1 cellular context compared by ENCODE assay signal in the genomic region with DNA sequence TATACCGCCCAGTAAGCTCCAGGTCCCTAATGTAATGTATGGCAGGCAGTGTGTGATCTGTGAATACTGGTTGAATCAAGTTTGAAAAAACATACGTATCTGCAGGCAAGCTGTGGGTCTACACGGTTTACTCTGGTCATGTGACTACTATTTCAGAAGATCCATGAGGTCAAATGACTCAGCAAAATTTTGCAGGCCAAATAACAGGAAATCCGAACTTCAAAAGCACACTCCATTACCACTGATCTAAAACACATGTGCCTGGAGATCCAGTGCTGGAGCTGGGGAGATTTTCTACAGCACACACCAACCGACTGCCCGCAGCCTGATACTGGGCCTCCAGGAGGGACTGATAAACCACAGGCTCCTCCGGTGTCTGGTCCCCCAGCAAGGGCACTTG.
TF ChIP-seq lines count a peak whose summit lies in the region.

No MANE protein-coding gene starts in this region.

TF ChIP-seq in HepG2, 621 proteins besides CTCF, POLR2A, EP300 and RAD21 (continued from another document and continues in another):
- TF ChIP-seq, protein P1, sequence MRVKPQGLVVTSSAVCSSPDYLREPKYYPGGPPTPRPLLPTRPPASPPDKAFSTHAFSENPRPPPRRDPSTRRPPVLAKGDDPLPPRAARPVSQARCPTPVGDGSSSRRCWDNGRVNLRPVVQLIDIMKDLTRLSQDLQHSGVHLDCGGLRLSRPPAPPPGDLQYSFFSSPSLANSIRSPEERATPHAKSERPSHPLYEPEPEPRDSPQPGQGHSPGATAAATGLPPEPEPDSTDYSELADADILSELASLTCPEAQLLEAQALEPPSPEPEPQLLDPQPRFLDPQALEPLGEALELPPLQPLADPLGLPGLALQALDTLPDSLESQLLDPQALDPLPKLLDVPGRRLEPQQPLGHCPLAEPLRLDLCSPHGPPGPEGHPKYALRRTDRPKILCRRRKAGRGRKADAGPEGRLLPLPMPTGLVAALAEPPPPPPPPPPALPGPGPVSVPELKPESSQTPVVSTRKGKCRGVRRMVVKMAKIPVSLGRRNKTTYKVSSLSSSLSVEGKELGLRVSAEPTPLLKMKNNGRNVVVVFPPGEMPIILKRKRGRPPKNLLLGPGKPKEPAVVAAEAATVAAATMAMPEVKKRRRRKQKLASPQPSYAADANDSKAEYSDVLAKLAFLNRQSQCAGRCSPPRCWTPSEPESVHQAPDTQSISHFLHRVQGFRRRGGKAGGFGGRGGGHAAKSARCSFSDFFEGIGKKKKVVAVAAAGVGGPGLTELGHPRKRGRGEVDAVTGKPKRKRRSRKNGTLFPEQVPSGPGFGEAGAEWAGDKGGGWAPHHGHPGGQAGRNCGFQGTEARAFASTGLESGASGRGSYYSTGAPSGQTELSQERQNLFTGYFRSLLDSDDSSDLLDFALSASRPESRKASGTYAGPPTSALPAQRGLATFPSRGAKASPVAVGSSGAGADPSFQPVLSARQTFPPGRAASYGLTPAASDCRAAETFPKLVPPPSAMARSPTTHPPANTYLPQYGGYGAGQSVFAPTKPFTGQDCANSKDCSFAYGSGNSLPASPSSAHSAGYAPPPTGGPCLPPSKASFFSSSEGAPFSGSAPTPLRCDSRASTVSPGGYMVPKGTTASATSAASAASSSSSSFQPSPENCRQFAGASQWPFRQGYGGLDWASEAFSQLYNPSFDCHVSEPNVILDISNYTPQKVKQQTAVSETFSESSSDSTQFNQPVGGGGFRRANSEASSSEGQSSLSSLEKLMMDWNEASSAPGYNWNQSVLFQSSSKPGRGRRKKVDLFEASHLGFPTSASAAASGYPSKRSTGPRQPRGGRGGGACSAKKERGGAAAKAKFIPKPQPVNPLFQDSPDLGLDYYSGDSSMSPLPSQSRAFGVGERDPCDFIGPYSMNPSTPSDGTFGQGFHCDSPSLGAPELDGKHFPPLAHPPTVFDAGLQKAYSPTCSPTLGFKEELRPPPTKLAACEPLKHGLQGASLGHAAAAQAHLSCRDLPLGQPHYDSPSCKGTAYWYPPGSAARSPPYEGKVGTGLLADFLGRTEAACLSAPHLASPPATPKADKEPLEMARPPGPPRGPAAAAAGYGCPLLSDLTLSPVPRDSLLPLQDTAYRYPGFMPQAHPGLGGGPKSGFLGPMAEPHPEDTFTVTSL (CRISPR knock-in tag; IDR thresholded peaks at IDR 0.05; ENCODE audit: borderline replicate concordance), result 0 out of 2 replicates have a peak, but pooled peaks have one; percentile 18
- TF ChIP-seq, protein P2, sequence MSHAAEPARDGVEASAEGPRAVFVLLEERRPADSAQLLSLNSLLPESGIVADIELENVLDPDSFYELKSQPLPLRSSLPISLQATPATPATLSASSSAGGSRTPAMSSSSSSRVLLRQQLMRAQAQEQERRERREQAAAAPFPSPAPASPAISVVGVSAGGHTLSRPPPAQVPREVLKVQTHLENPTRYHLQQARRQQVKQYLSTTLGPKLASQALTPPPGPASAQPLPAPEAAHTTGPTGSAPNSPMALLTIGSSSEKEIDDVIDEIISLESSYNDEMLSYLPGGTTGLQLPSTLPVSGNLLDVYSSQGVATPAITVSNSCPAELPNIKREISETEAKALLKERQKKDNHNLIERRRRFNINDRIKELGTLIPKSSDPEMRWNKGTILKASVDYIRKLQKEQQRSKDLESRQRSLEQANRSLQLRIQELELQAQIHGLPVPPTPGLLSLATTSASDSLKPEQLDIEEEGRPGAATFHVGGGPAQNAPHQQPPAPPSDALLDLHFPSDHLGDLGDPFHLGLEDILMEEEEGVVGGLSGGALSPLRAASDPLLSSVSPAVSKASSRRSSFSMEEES (CRISPR knock-in tag; IDR thresholded peaks at IDR 0.05), result peak; percentile 73; the same call in 1 of the 2 replicates
- TF ChIP-seq POGZ (CRISPR knock-in tag; IDR thresholded peaks at IDR 0.05) (0 out of 2 replicates have a peak, but pooled peaks have one; percentile 31), SIX4 (CRISPR knock-in tag; IDR thresholded peaks at IDR 0.05) (no peak), KAT7 (CRISPR knock-in tag; IDR thresholded peaks at IDR 0.05; ENCODE audit: borderline replicate concordance) (no peak), ISL2 (CRISPR knock-in tag; IDR thresholded peaks at IDR 0.05) (0 out of 2 replicates have a peak, but pooled peaks have one; percentile 31), ELF3 (CRISPR knock-in tag; IDR thresholded peaks at IDR 0.05) (peak; percentile 53; the same call in 1 of the 2 replicates), MXI1 (IDR thresholded peaks at IDR 0.05; ENCODE audit: borderline replicate concordance, low read depth, low read length) (peak; percentile 18; the same call in 1 of the 3 replicates), NFE2 (CRISPR knock-in tag; IDR thresholded peaks at IDR 0.05) (peak; percentile 86), SNAPC2 (CRISPR knock-in tag; IDR thresholded peaks at IDR 0.05) (no peak), RAD51 (IDR thresholded peaks at IDR 0.05; ENCODE audit: borderline replicate concordance) (peak; percentile 61; the same call in 1 of the 2 replicates), CREM (IDR thresholded peaks at IDR 0.05) (0 out of 2 replicates have a peak, but pooled peaks have one; percentile 31), CREM (CRISPR knock-in tag; IDR thresholded peaks at IDR 0.05) (no peak), BCL6 (CRISPR knock-in tag; IDR thresholded peaks at IDR 0.05) (peak; percentile 27; the same call in 1 of the 2 replicates), ZFP82 (CRISPR knock-in tag; IDR thresholded peaks at IDR 0.05; ENCODE audit: borderline replicate concordance) (no peak), LCORL (IDR thresholded peaks at IDR 0.05) (0 out of 2 replicates have a peak, but pooled peaks have one; percentile 24), LCORL (CRISPR knock-in tag; IDR thresholded peaks at IDR 0.05) (0 out of 2 replicates have a peak, but pooled peaks have one; percentile 22), SMAD3 (CRISPR knock-in tag; IDR thresholded peaks at IDR 0.05) (0 out of 2 replicates have a peak, but pooled peaks have one; percentile 22), RXRB (CRISPR knock-in tag; IDR thresholded peaks at IDR 0.05; ENCODE audit: borderline replicate concordance) (peak; percentile 53), ERF (CRISPR knock-in tag; IDR thresholded peaks at IDR 0.05) (0 out of 2 replicates have a peak, but pooled peaks have one; percentile 52), ARNT (IDR thresholded peaks at IDR 0.05) (no peak), CHD2 (IDR thresholded peaks at IDR 0.05; ENCODE audit: low read depth, low read length) (no peak), NR2F6 (IDR thresholded peaks at IDR 0.05) (0 out of 2 replicates have a peak, but pooled peaks have one; percentile 26), NR2F6 (CRISPR knock-in tag; IDR thresholded peaks at IDR 0.05) (peak; percentile 60), PITX1 (CRISPR knock-in tag; IDR thresholded peaks at IDR 0.05) (0 out of 2 replicates have a peak, but pooled peaks have one; percentile 22), GTF3A (CRISPR knock-in tag; conservative IDR thresholded peaks at IDR 0.05) (no peak), NCOA2 (CRISPR knock-in tag; IDR thresholded peaks at IDR 0.05) (peak; percentile 56; the same call in 1 of the 2 replicates), MAFG (CRISPR knock-in tag; IDR thresholded peaks at IDR 0.05) (peak; percentile 92), MAFK (conservative IDR thresholded peaks at IDR 0.05 in 1 of 2, IDR thresholded peaks at IDR 0.05 in 1 of 2; ENCODE audit: low read length in 2 of 2) (peak; percentile 94 to 98), TCF7 (IDR thresholded peaks at IDR 0.05; ENCODE audit: low read depth) (peak; percentile 54; the same call in 1 of the 2 replicates), FOXO1 (CRISPR knock-in tag; IDR thresholded peaks at IDR 0.05) (peak; percentile 29; the same call in 1 of the 2 replicates), ZBTB20 (CRISPR knock-in tag; IDR thresholded peaks at IDR 0.05; ENCODE audit: borderline replicate concordance, low read depth) (0 out of 2 replicates have a peak, but pooled peaks have one; percentile 17), MIER3 (CRISPR knock-in tag; IDR thresholded peaks at IDR 0.05; ENCODE audit: borderline replicate concordance) (0 out of 2 replicates have a peak, but pooled peaks have one; percentile 34), ZBTB1 (CRISPR knock-in tag; IDR thresholded peaks at IDR 0.05; ENCODE audit: borderline replicate concordance) (no peak), SETDB1 (CRISPR knock-in tag; IDR thresholded peaks at IDR 0.05; ENCODE audit: borderline replicate concordance) (no peak)
- TF ChIP-seq, protein P3, sequence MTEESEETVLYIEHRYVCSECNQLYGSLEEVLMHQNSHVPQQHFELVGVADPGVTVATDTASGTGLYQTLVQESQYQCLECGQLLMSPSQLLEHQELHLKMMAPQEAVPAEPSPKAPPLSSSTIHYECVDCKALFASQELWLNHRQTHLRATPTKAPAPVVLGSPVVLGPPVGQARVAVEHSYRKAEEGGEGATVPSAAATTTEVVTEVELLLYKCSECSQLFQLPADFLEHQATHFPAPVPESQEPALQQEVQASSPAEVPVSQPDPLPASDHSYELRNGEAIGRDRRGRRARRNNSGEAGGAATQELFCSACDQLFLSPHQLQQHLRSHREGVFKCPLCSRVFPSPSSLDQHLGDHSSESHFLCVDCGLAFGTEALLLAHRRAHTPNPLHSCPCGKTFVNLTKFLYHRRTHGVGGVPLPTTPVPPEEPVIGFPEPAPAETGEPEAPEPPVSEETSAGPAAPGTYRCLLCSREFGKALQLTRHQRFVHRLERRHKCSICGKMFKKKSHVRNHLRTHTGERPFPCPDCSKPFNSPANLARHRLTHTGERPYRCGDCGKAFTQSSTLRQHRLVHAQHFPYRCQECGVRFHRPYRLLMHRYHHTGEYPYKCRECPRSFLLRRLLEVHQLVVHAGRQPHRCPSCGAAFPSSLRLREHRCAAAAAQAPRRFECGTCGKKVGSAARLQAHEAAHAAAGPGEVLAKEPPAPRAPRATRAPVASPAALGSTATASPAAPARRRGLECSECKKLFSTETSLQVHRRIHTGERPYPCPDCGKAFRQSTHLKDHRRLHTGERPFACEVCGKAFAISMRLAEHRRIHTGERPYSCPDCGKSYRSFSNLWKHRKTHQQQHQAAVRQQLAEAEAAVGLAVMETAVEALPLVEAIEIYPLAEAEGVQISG (CRISPR knock-in tag; IDR thresholded peaks at IDR 0.05), result 0 out of 2 replicates have a peak, but pooled peaks have one; percentile 18
- TF ChIP-seq, protein P4, sequence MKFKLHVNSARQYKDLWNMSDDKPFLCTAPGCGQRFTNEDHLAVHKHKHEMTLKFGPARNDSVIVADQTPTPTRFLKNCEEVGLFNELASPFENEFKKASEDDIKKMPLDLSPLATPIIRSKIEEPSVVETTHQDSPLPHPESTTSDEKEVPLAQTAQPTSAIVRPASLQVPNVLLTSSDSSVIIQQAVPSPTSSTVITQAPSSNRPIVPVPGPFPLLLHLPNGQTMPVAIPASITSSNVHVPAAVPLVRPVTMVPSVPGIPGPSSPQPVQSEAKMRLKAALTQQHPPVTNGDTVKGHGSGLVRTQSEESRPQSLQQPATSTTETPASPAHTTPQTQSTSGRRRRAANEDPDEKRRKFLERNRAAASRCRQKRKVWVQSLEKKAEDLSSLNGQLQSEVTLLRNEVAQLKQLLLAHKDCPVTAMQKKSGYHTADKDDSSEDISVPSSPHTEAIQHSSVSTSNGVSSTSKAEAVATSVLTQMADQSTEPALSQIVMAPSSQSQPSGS (CRISPR knock-in tag; IDR thresholded peaks at IDR 0.05), result 0 out of 2 replicates have a peak, but pooled peaks have one; percentile 24
- TF ChIP-seq, protein P5, sequence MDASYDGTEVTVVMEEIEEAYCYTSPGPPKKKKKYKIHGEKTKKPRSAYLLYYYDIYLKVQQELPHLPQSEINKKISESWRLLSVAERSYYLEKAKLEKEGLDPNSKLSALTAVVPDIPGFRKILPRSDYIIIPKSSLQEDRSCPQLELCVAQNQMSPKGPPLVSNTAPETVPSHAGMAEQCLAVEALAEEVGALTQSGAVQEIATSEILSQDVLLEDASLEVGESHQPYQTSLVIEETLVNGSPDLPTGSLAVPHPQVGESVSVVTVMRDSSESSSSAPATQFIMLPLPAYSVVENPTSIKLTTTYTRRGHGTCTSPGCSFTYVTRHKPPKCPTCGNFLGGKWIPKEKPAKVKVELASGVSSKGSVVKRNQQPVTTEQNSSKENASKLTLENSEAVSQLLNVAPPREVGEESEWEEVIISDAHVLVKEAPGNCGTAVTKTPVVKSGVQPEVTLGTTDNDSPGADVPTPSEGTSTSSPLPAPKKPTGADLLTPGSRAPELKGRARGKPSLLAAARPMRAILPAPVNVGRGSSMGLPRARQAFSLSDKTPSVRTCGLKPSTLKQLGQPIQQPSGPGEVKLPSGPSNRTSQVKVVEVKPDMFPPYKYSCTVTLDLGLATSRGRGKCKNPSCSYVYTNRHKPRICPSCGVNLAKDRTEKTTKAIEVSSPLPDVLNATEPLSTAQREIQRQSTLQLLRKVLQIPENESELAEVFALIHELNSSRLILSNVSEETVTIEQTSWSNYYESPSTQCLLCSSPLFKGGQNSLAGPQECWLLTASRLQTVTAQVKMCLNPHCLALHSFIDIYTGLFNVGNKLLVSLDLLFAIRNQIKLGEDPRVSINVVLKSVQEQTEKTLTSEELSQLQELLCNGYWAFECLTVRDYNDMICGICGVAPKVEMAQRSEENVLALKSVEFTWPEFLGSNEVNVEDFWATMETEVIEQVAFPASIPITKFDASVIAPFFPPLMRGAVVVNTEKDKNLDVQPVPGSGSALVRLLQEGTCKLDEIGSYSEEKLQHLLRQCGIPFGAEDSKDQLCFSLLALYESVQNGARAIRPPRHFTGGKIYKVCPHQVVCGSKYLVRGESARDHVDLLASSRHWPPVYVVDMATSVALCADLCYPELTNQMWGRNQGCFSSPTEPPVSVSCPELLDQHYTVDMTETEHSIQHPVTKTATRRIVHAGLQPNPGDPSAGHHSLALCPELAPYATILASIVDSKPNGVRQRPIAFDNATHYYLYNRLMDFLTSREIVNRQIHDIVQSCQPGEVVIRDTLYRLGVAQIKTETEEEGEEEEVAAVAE (CRISPR knock-in tag; IDR thresholded peaks at IDR 0.05; ENCODE audit: borderline replicate concordance), result peak; percentile 60; the same call in 1 of the 2 replicates
- TF ChIP-seq, protein P6, sequence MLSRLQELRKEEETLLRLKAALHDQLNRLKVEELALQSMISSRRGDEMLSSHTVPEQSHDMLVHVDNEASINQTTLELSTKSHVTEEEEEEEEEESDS (CRISPR knock-in tag; IDR thresholded peaks at IDR 0.05; ENCODE audit: borderline replicate concordance), result no peak
- TF ChIP-seq, protein P7, sequence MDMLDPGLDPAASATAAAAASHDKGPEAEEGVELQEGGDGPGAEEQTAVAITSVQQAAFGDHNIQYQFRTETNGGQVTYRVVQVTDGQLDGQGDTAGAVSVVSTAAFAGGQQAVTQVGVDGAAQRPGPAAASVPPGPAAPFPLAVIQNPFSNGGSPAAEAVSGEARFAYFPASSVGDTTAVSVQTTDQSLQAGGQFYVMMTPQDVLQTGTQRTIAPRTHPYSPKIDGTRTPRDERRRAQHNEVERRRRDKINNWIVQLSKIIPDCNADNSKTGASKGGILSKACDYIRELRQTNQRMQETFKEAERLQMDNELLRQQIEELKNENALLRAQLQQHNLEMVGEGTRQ (IDR thresholded peaks at IDR 0.05; ENCODE audit: low read depth, low read length), result peak; percentile 23; the same call in 1 of the 2 replicates
- TF ChIP-seq, protein P7 (CRISPR knock-in tag; IDR thresholded peaks at IDR 0.05; ENCODE audit: borderline replicate concordance), result peak; percentile 73; the same call in 1 of the 2 replicates
- TF ChIP-seq, protein P8, sequence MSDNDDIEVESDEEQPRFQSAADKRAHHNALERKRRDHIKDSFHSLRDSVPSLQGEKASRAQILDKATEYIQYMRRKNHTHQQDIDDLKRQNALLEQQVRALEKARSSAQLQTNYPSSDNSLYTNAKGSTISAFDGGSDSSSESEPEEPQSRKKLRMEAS (IDR thresholded peaks at IDR 0.05), result 0 out of 2 replicates have a peak, but pooled peaks have one; percentile 39
